In the genomic region with DNA sequence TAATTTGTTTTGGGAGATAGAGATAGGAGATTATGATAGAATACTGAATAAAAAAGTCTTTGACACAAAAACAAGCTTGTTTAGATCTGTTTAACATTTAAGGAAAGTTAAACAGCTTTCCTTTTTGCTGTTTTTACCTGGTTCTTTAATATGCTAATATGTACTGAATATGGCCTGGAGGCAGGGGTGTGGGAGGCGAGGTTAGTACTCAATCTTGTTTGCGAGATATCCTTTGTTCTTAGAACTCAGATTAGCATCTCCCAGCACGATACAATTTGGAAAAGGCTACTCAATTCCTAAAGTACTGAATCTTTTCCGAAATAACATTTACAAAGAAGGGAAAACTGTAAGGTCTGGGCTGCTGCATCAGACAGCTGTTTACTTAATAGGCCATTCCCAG, we compare ENCODE assay signal across 2 cellular contexts.
TF ChIP-seq lines count a peak whose summit lies in the region.

No MANE protein-coding gene starts in this region.

TF ChIP-seq in SK-N-SH, 30 proteins besides CTCF, POLR2A, EP300 and RAD21 (continued from another document):
- TF ChIP-seq, protein P1, sequence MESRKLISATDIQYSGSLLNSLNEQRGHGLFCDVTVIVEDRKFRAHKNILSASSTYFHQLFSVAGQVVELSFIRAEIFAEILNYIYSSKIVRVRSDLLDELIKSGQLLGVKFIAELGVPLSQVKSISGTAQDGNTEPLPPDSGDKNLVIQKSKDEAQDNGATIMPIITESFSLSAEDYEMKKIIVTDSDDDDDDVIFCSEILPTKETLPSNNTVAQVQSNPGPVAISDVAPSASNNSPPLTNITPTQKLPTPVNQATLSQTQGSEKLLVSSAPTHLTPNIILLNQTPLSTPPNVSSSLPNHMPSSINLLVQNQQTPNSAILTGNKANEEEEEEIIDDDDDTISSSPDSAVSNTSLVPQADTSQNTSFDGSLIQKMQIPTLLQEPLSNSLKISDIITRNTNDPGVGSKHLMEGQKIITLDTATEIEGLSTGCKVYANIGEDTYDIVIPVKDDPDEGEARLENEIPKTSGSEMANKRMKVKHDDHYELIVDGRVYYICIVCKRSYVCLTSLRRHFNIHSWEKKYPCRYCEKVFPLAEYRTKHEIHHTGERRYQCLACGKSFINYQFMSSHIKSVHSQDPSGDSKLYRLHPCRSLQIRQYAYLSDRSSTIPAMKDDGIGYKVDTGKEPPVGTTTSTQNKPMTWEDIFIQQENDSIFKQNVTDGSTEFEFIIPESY (IDR thresholded peaks at IDR 0.05; ENCODE audit: borderline replicate concordance, low read depth), result no peak
- TF ChIP-seq, protein P2, sequence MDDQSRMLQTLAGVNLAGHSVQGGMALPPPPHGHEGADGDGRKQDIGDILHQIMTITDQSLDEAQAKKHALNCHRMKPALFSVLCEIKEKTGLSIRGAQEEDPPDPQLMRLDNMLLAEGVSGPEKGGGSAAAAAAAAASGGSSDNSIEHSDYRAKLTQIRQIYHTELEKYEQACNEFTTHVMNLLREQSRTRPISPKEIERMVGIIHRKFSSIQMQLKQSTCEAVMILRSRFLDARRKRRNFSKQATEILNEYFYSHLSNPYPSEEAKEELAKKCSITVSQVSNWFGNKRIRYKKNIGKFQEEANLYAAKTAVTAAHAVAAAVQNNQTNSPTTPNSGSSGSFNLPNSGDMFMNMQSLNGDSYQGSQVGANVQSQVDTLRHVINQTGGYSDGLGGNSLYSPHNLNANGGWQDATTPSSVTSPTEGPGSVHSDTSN (IDR thresholded peaks at IDR 0.05), result no peak

TF ChIP-seq in SK-N-SH treated with all-trans-retinoic acid at 6 μM for 48 hours, 23 proteins besides CTCF, POLR2A, EP300 and RAD21 (continued from another document):
- TF ChIP-seq, protein P3, sequence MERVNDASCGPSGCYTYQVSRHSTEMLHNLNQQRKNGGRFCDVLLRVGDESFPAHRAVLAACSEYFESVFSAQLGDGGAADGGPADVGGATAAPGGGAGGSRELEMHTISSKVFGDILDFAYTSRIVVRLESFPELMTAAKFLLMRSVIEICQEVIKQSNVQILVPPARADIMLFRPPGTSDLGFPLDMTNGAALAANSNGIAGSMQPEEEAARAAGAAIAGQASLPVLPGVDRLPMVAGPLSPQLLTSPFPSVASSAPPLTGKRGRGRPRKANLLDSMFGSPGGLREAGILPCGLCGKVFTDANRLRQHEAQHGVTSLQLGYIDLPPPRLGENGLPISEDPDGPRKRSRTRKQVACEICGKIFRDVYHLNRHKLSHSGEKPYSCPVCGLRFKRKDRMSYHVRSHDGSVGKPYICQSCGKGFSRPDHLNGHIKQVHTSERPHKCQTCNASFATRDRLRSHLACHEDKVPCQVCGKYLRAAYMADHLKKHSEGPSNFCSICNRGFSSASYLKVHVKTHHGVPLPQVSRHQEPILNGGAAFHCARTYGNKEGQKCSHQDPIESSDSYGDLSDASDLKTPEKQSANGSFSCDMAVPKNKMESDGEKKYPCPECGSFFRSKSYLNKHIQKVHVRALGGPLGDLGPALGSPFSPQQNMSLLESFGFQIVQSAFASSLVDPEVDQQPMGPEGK (CRISPR knock-in tag; IDR thresholded peaks at IDR 0.05; ENCODE audit: borderline replicate concordance), result no peak
